ENCODE assay signal across 13 cellular contexts in genomic region chr7:8065356-8065813, GRCh38.
DNase-seq lines count a peak whose midpoint lies in the region; ATAC-seq and TF ChIP-seq lines count a peak whose summit lies in the region.
"Had no signal": no experiment of that assay in that cellular context is flagged by ENCODE, and none has a peak within 500 bp of the region (broad histone marks: within the 10 kb centered on the region; RNA-seq: fewer than 3 reads in every experiment).

No MANE protein-coding gene starts in this region.

- H3K27me3 Mint-ChIP-seq in naive thymus-derived CD8-positive, alpha-beta T cell: no peaks in the 10 kb centered on the region
- H3K27me3 Mint-ChIP-seq: brain had no signal

- ATAC-seq in left lung: peak; percentile 66
- ATAC-seq in naive thymus-derived CD8-positive, alpha-beta T cell: no peak

- intact Hi-C loops in left lung (cut with DNase I): no loop called here

- DNase-seq in AG08396 (ENCODE audit: low spot score) (peak; percentile 13), HS-27A (ENCODE audit: low read depth) (peak; percentile 59), astrocyte of the hippocampus (ENCODE audit: low read depth, low spot score) (peak; percentile 93), left lung (no peak), SW480 (ENCODE audit: low spot score) (no peak), NCI-H82 treated with DMSO at 0.1 percent for 48 hours (lab: John Stamatoyannopoulos, UW; ENCODE audit: unreplicated experiment) (no peak)
- DNase-seq in activated effector memory CD4-positive, alpha-beta T cell treated with anti-CD3 and anti-CD28 coated beads, Interleukin-2, amount 50 U/mL, for 16 hours: no peak
- DNase-seq in naive thymus-derived CD8-positive, alpha-beta T cell: no peak
- DNase-seq: NCI-H187 treated with DMSO at 0.1 percent for 48 hours, PC-9 had no signal

- H3K36me3 Mint-ChIP-seq in naive thymus-derived CD8-positive, alpha-beta T cell: peaks cover 10 to 67% (median 53%) of the 10 kb centered on the region in 3 donors

- no peaks in the 10 kb centered on the region for H3K9me3 ChIP-seq in left lung
- H3K9me3 ChIP-seq: thyroid gland had no signal

- no peak overlapping the region for H3K4me3 ChIP-seq in left lung
- H3K4me3 ChIP-seq: PC-9, thyroid gland had no signal

- H3K4me1 Mint-ChIP-seq in naive thymus-derived CD8-positive, alpha-beta T cell: peaks cover 33 to 46% (median 37%) of the 10 kb centered on the region in 4 donors

- TF ChIP-seq CTCF in left lung (IDR thresholded peaks at IDR 0.05): no peak

- H3K9me3 Mint-ChIP-seq in naive thymus-derived CD8-positive, alpha-beta T cell: peaks cover 0 to 4% (median 0%) of the 10 kb centered on the region in 9 donors

- H3K36me3 ChIP-seq in left lung: peaks cover 0 to 11% of the 10 kb centered on the region in 2 donors

- no peak overlapping the region for H3K27ac ChIP-seq in left lung
- H3K27ac ChIP-seq: C4-2B, PC-9, thyroid gland had no signal

- no peak overlapping the region for H3K4me3 Mint-ChIP-seq in naive thymus-derived CD8-positive, alpha-beta T cell

- peak overlapping the region in 2 of 10 donors; percentile 20 to 88 for H3K27ac Mint-ChIP-seq in naive thymus-derived CD8-positive, alpha-beta T cell

- H3K4me1 ChIP-seq in left lung: no peaks in the 10 kb centered on the region

- POLR2A ChIA-PET in naive thymus-derived CD8-positive, alpha-beta T cell (lab: Charles Lee): no interaction called here

- H3K27me3 ChIP-seq in left lung: no peaks in the 10 kb centered on the region
- H3K27me3 ChIP-seq: thyroid gland had no signal

Comparison
In these comparisons a context has a peak if more than half of its experiments do, and no peak if none do; other contexts are left out.
1. DNase-seq: peak in AG08396 (single experiment), HS-27A (single experiment) and astrocyte of the hippocampus (single experiment); none in left lung (0 of 2), SW480 (single experiment), activated effector memory CD4-positive, alpha-beta T cell treated with anti-CD3 and anti-CD28 coated beads, Interleukin-2, amount 50 U/mL, for 16 hours (single experiment), NCI-H82 treated with DMSO at 0.1 percent for 48 hours (single experiment) and naive thymus-derived CD8-positive, alpha-beta T cell (0 of 10).